ENCODE assay signal across 9 cellular contexts in the genomic region with DNA sequence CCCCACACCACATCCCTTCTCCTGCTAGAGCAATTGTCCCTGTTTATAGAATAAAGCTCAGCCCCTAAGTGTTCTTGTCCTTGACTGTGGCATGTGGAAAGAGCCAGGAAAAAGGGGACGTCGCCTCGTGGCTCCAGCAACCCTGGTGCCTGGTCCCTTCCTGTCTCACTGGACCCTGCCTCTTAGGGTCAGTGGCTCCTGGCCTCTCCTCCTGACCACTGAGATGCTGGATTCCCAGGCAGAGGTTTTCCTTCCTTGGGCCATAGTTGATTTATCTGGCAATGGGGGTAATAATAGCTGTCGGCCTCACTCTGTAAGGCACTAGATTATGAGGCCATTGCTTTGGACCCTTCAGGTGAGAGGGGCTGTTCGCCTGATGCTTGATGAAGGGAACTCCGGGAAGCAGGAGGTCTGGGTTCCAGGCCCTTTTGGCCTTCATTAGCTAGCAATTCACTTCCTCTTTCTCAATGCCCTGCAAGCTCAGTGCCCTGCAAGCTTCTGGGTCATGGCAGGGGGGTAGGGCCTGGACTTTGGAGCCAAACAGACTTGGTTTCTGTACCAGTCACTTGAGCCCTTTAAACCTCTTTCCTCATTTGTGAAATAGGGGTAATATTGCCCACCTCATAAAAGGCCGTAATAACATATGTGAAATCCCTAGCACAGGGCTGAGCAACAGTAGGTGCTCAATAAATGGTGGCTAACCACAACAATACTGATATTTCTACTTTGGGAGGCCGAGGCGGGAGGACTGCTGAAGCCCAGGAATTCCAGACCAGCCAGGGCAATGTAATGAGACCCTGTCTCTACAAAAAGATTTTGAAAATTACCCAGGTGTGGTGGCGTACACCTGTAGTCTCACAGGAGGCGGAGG. TPM values are rescaled to one million over a fixed set of nuclear protein-coding genes. Genes with fewer than 3 reads are reported as not detected.
DNase-seq lines count a peak whose midpoint lies in the region; ATAC-seq, FAIRE-seq and TF ChIP-seq lines count a peak whose summit lies in the region.
"Had no signal": no experiment of that assay in that cellular context is flagged by ENCODE, and none has a peak within 500 bp of the region (broad histone marks: within the 10 kb centered on the region; RNA-seq: fewer than 3 reads in every experiment).

No MANE protein-coding gene starts in this region.

- no peak for ATAC-seq in activated CD8-positive, alpha-beta memory T cell treated with anti-CD3 and anti-CD28 coated beads, Interleukin-2, amount 10 ng/mL, durations not matched to agents 7 days and 5 days
- ATAC-seq in activated CD8-positive, alpha-beta T cell treated with anti-CD3 and anti-CD28 coated beads, Interleukin-2, amount 10 ng/mL, durations not matched to agents 7 days and 5 days: no peak
- ATAC-seq in GM18502 (IDR thresholded peaks at IDR 0.05; ENCODE audit: poor library complexity, unreplicated experiment) (no peak), HG03469 (IDR thresholded peaks at IDR 0.05; ENCODE audit: unreplicated experiment) (no peak)

- POLR2A ChIA-PET in activated CD8-positive, alpha-beta T cell treated with anti-CD3 and anti-CD28 coated beads, Interleukin-2, amount 10 ng/mL, durations not matched to agents 7 days and 5 days (lab: Charles Lee): interaction anchor here (1.9 kb wide), 1 partner anchor 38 kb away, joined by 8 read pairs; a partner anchor contains a TSS

- no peaks in the 10 kb centered on the region for H3K9me3 Mint-ChIP-seq in activated CD8-positive, alpha-beta memory T cell treated with anti-CD3 and anti-CD28 coated beads, Interleukin-2, amount 10 ng/mL, durations not matched to agents 7 days and 5 days (ENCODE audit: low read depth)
- H3K9me3 Mint-ChIP-seq in activated CD8-positive, alpha-beta T cell treated with anti-CD3 and anti-CD28 coated beads, Interleukin-2, amount 10 ng/mL, durations not matched to agents 7 days and 5 days (ENCODE audit: insufficient read depth): no peaks in the 10 kb centered on the region

- H3K4me1 ChIP-seq in kidney (ENCODE audit: control insufficient read depth in 1 of 2, insufficient read depth in 1 of 2, low read depth in 1 of 2, low read length in 2 of 2) (peaks cover 0 to 11% of the 10 kb centered on the region in 2 donors), tibial artery (peaks cover 0 to 21% (median 13%) of the 10 kb centered on the region in 4 donors)

- TF ChIP-seq CTCF in kidney (IDR thresholded peaks at IDR 0.05; ENCODE audit: borderline replicate concordance, extremely low read depth, insufficient read depth) (no peak), tibial artery (IDR thresholded peaks at IDR 0.05) (no peak)

- H3K27ac ChIP-seq in kidney (ENCODE audit: low read depth in 2 of 2, low read length in 2 of 2) (peak overlapping the region; percentile 60 to 71), tibial artery (peak overlapping the region; percentile 78 to 82)

- no peaks in the 10 kb centered on the region for H3K36me3 Mint-ChIP-seq in activated CD8-positive, alpha-beta memory T cell treated with anti-CD3 and anti-CD28 coated beads, Interleukin-2, amount 10 ng/mL, durations not matched to agents 7 days and 5 days
- H3K36me3 Mint-ChIP-seq in activated CD8-positive, alpha-beta T cell treated with anti-CD3 and anti-CD28 coated beads, Interleukin-2, amount 10 ng/mL, durations not matched to agents 7 days and 5 days (ENCODE audit: low read depth): peaks cover 2% of the 10 kb centered on the region

- H3K4me1 Mint-ChIP-seq in activated CD8-positive, alpha-beta memory T cell treated with anti-CD3 and anti-CD28 coated beads, Interleukin-2, amount 10 ng/mL, durations not matched to agents 7 days and 5 days: peaks cover 20% of the 10 kb centered on the region
- H3K4me1 Mint-ChIP-seq in activated CD8-positive, alpha-beta T cell treated with anti-CD3 and anti-CD28 coated beads, Interleukin-2, amount 10 ng/mL, durations not matched to agents 7 days and 5 days (ENCODE audit: low read depth): peaks cover 23% of the 10 kb centered on the region

- CTCF ChIA-PET in activated CD8-positive, alpha-beta memory T cell treated with anti-CD3 and anti-CD28 coated beads, Interleukin-2, amount 10 ng/mL, durations not matched to agents 7 days and 5 days (lab: Charles Lee): interaction anchor here (1.5 kb wide), 1 partner anchor 15 kb away, joined by 4 read pairs; no protein-coding TSS in a partner anchor
- CTCF ChIA-PET in activated CD8-positive, alpha-beta T cell treated with anti-CD3 and anti-CD28 coated beads, Interleukin-2, amount 10 ng/mL, durations not matched to agents 7 days and 5 days (lab: Charles Lee): no interaction called here

- H3K4me3 ChIP-seq in kidney (ENCODE audit: low read length in 2 of 2) (peak overlapping the region; percentile 91 to 92), tibial artery (peak overlapping the region; percentile 87 to 93)

- H3K27ac Mint-ChIP-seq in activated CD8-positive, alpha-beta memory T cell treated with anti-CD3 and anti-CD28 coated beads, Interleukin-2, amount 10 ng/mL, durations not matched to agents 7 days and 5 days: peak overlapping the region; percentile 74
- peak overlapping the region; percentile 77 for H3K27ac Mint-ChIP-seq in activated CD8-positive, alpha-beta T cell treated with anti-CD3 and anti-CD28 coated beads, Interleukin-2, amount 10 ng/mL, durations not matched to agents 7 days and 5 days

- FAIRE-seq in kidney (lab: Jason Lieb, UNC): no peak
- FAIRE-seq: G401.6 had no signal

- H3K9me3 ChIP-seq in kidney (ENCODE audit: control insufficient read depth in 1 of 2, low read length in 2 of 2) (no peaks in the 10 kb centered on the region), tibial artery (no peaks in the 10 kb centered on the region)

- H3K4me3 Mint-ChIP-seq in activated CD8-positive, alpha-beta memory T cell treated with anti-CD3 and anti-CD28 coated beads, Interleukin-2, amount 10 ng/mL, durations not matched to agents 7 days and 5 days: peak overlapping the region; percentile 80
- peak overlapping the region; percentile 87 for H3K4me3 Mint-ChIP-seq in activated CD8-positive, alpha-beta T cell treated with anti-CD3 and anti-CD28 coated beads, Interleukin-2, amount 10 ng/mL, durations not matched to agents 7 days and 5 days

- H3K9ac ChIP-seq in kidney (ENCODE audit: low read length in 2 of 2): peak overlapping the region; percentile 73 to 89

- no peak for DNase-seq in activated CD8-positive, alpha-beta memory T cell treated with anti-CD3 and anti-CD28 coated beads, Interleukin-2, amount 10 ng/mL, durations not matched to agents 7 days and 5 days
- DNase-seq in activated CD8-positive, alpha-beta memory T cell treated with anti-CD3 and anti-CD28 coated beads, Interleukin-2, amount 50 U/mL, for 48 hours: no peak
- DNase-seq in activated CD8-positive, alpha-beta T cell treated with anti-CD3 and anti-CD28 coated beads, Interleukin-2, amount 10 ng/mL, durations not matched to agents 7 days and 5 days: no peak
- DNase-seq in kidney: peak; percentile 26
- no peak for DNase-seq in tibial artery
- DNase-seq in GDM1 (lab: John Stamatoyannopoulos, UW): no peak

- H3K27me3 ChIP-seq in tibial artery: no peaks in the 10 kb centered on the region

- intact Hi-C loops in kidney (cut with DNase I): no loop called here
- intact Hi-C loops in tibial artery (cut with DNase I; ENCODE audit: low total_unique reads): loop anchor here (5.0 kb wide), 1 partner anchor 41 kb away; no protein-coding TSS in a partner anchor

- no peaks in the 10 kb centered on the region for H3K27me3 Mint-ChIP-seq in activated CD8-positive, alpha-beta memory T cell treated with anti-CD3 and anti-CD28 coated beads, Interleukin-2, amount 10 ng/mL, durations not matched to agents 7 days and 5 days
- H3K27me3 Mint-ChIP-seq in activated CD8-positive, alpha-beta T cell treated with anti-CD3 and anti-CD28 coated beads, Interleukin-2, amount 10 ng/mL, durations not matched to agents 7 days and 5 days (ENCODE audit: low read depth): peaks cover 2% of the 10 kb centered on the region

- peaks cover 0 to under 1% of the 10 kb centered on the region in 2 donors for H3K36me3 ChIP-seq in kidney (ENCODE audit: control insufficient read depth in 1 of 2, insufficient read depth in 2 of 2, low read length in 2 of 2)
- peaks cover 0 to 22% (median 14%) of the 10 kb centered on the region in 3 donors for H3K36me3 ChIP-seq in tibial artery

RNA-seq across cellular contexts. Expression of a gene that starts 1.1 kb away (rescaled TPM):
- 10 to 100 TPM; 30.1 to 36.7 TPM for total RNA-seq in activated CD8-positive, alpha-beta memory T cell treated with anti-CD3 and anti-CD28 coated beads, Interleukin-2, amount 10 ng/mL, durations not matched to agents 7 days and 5 days
- total RNA-seq in activated CD8-positive, alpha-beta T cell treated with anti-CD3 and anti-CD28 coated beads, Interleukin-2, amount 10 ng/mL, durations not matched to agents 7 days and 5 days: 10 to 100 TPM; 29.9 to 34.1 TPM
- 57.2 TPM for total RNA-seq in kidney
- polyA plus RNA-seq in kidney (ENCODE audit: insufficient read depth, low read depth, low replicate concordance): 111 TPM

RNA-seq across cellular contexts. Expression of a gene that starts 38.0 kb away (rescaled TPM):
- 10 to 100 TPM; 28.3 to 29.4 TPM for total RNA-seq in activated CD8-positive, alpha-beta memory T cell treated with anti-CD3 and anti-CD28 coated beads, Interleukin-2, amount 10 ng/mL, durations not matched to agents 7 days and 5 days
- total RNA-seq in activated CD8-positive, alpha-beta T cell treated with anti-CD3 and anti-CD28 coated beads, Interleukin-2, amount 10 ng/mL, durations not matched to agents 7 days and 5 days: 10 to 100 TPM; 29.0 to 31.3 TPM
- total RNA-seq in kidney: 35.8 TPM
- 16.8 TPM for polyA plus RNA-seq in kidney (ENCODE audit: insufficient read depth, low read depth, low replicate concordance)
